In genomic region chr14:103523583-103523969, GRCh38 we compare ENCODE assay signal across 1 cellular context.
TF ChIP-seq lines count a peak whose summit lies in the region.

No MANE protein-coding gene starts in this region.

TF ChIP-seq in H1, 55 proteins besides CTCF, POLR2A, EP300 and RAD21:
- TF ChIP-seq RNF2 (IDR thresholded peaks at IDR 0.05; ENCODE audit: borderline replicate concordance, low read depth, low read length, missing control alignments, poor library complexity, severe bottlenecking) (peak; percentile 10), CTBP2 (IDR thresholded peaks at IDR 0.05; ENCODE audit: borderline replicate concordance, insufficient read depth, insufficient read length, low read length) (no peak), TEAD4 (IDR thresholded peaks at IDR 0.05; ENCODE audit: low read depth, low read length) (peak; percentile 63; the same call in 1 of the 2 replicates), SUZ12 (IDR thresholded peaks at IDR 0.05; ENCODE audit: low read length) (0 out of 2 replicates have a peak, but pooled peaks have one; percentile 46)
TF ChIP-seq in H1: peak in this region for 3.
